In the genomic region with DNA sequence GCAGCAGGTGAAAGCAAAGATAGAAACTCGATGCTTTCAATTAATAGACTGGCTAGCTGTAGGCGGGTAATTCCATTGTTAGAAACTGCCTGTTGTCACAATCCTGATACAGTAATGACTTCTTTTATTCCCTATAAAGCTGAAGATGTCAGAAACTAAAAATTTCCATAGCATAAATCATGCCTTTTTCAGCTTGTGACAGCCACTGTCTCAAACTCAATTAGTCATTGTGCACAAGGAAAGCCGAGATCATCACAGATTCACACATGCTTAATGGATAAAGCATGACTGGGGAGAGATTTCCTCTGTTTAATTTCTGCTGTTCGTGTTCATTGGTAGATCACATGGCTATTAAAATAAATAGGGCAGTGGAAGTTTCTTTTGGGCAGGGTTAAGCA, we compare ENCODE assay signal across 21 cellular contexts. TPM values are rescaled to one million over a fixed set of nuclear protein-coding genes. Genes with fewer than 3 reads are reported as not detected.
A peak's percentile ranks its signal among the peaks of the same experiment; 100 is the strongest.
DNase-seq lines count a peak whose midpoint lies in the region; ATAC-seq, FAIRE-seq and TF ChIP-seq lines count a peak whose summit lies in the region.
"Had no signal": no experiment of that assay in that cellular context is flagged by ENCODE, and none has a peak within 500 bp of the region (broad histone marks: within the 10 kb centered on the region; RNA-seq: fewer than 3 reads in every experiment).

No MANE protein-coding gene starts in this region.

- H3K4me3 ChIP-seq in K562, result no peak overlapping the region
- H3K4me3 ChIP-seq: A549; BLaER1 treated with 17β-estradiol and CSF1 and Interleukin-3, amounts not matched to agents 10 nM and 100 nM; SJSA1; suprapubic skin had no signal

- no peak for TF ChIP-seq RAD21 in K562 (CRISPR knock-in tag; conservative IDR thresholded peaks at IDR 0.05 in 1 of 2, IDR thresholded peaks at IDR 0.05 in 1 of 2)

- no peaks in the 10 kb centered on the region for H3K9me3 ChIP-seq in K562 (replicated peaks; ENCODE audit: control insufficient read depth, insufficient read depth, low read depth, low read length)
- H3K9me3 ChIP-seq: A549; BLaER1 treated with 17β-estradiol and CSF1 and Interleukin-3, amounts not matched to agents 10 nM and 100 nM; SJSA1; suprapubic skin had no signal

- H3K9me1 ChIP-seq in K562 (ENCODE audit: control insufficient read depth, insufficient read depth, low read length), result no peaks in the 10 kb centered on the region

- no TSS peak for BruUV-seq in K562 (replicated peaks; lab: Mats Ljungman, UMichigan)

- no peak for TF ChIP-seq EP300 in K562 (IDR thresholded peaks at IDR 0.05; ENCODE audit: low read length)

- no peak overlapping the region for H3K27ac ChIP-seq in K562 (ENCODE audit: extremely low read depth, low read depth, low read length)
- H3K27ac ChIP-seq: A549; BLaER1 treated with 17β-estradiol and CSF1 and Interleukin-3, amounts not matched to agents 10 nM and 100 nM; SJSA1; suprapubic skin had no signal

- no peak for TF ChIP-seq CTCF in K562 (IDR thresholded peaks at IDR 0.05 in 2 of 3, conservative IDR thresholded peaks at IDR 0.05 in 1 of 3; ENCODE audit: insufficient read depth in 2 of 3, low read depth in 1 of 3, low read length in 3 of 3)

- DNase-seq in NCI-H2081 treated with DMSO at 0.1 percent for 48 hours (lab: John Stamatoyannopoulos, UW) (peak; percentile 67), NCI-H2081 (lab: John Stamatoyannopoulos, UW) (no peak), K562 (ENCODE audit: extremely low read depth in 1 of 4, low spot score in 3 of 4) (no peak), inferior parietal cortex (ENCODE audit: extremely low spot score) (peak; percentile 37), retina (peak; percentile 40), anterior cingulate cortex (lab: John Stamatoyannopoulos, UW) (no peak), frontal cortex (ENCODE audit: low spot score in 2 of 2) (no peak), NCI-H524 (lab: John Stamatoyannopoulos, UW) (no peak)
- DNase-seq: activated CD4-positive, alpha-beta T cell treated with anti-CD3 and anti-CD28 coated beads for 4 hours; activated CD8-positive, alpha-beta memory T cell treated with anti-CD3 and anti-CD28 coated beads, Interleukin-2, amount 10 ng/mL, durations not matched to agents 7 days and 5 days; Calu3; effector memory CD8-positive, alpha-beta T cell; left colon; nephron progenitor cell; T-helper 17 cell had no signal

- H4K20me1 ChIP-seq in K562 (replicated peaks; ENCODE audit: control insufficient read depth, insufficient read depth, low read length), result no peaks in the 10 kb centered on the region
- H4K20me1 ChIP-seq: BLaER1 treated with 17β-estradiol and CSF1 and Interleukin-3, amounts not matched to agents 10 nM and 100 nM had no signal

- intact Hi-C loops in K562 (cut with micrococcal nuclease), result no loop called here

- no peak overlapping the region for H3K9ac ChIP-seq in K562 (ENCODE audit: insufficient read depth in 1 of 2, low read depth in 2 of 2, low read length in 2 of 2)
- H3K9ac ChIP-seq: BLaER1 treated with 17β-estradiol and CSF1 and Interleukin-3, amounts not matched to agents 10 nM and 100 nM had no signal

- in situ Hi-C loops in K562 (cut with MboI), result loop anchor here (10.0 kb wide), 1 partner anchor 413 kb away; no protein-coding TSS in a partner anchor

- no peaks in the 10 kb centered on the region for H3K79me2 ChIP-seq in K562 (ENCODE audit: control insufficient read depth, insufficient read depth, low read length)

- no peak for FAIRE-seq in K562 (lab: Jason Lieb, UNC)
- FAIRE-seq in frontal cortex (lab: Jason Lieb, UNC), result no peak
- FAIRE-seq: A549 had no signal

- no peak overlapping the region for H2AFZ ChIP-seq in K562 (ENCODE audit: low read depth, low read length)

- H3K27me3 ChIP-seq in K562 (ENCODE audit: control insufficient read depth in 2 of 2, insufficient read depth in 2 of 2, low read length in 2 of 2), result no peaks in the 10 kb centered on the region
- H3K27me3 ChIP-seq: BLaER1 treated with 17β-estradiol and CSF1 and Interleukin-3, amounts not matched to agents 10 nM and 100 nM; SJSA1; suprapubic skin had no signal

- CTCF ChIA-PET in K562 (lab: Yijun Ruan, JAX; ENCODE audit: low intra/inter-chr PET ratio), result no interaction called here

- H3K4me1 ChIP-seq in K562 (replicated peaks in 1 of 2; ENCODE audit: control insufficient read depth in 2 of 2, insufficient read depth in 2 of 2, low read length in 2 of 2), result peaks cover 3 to 23% of the 10 kb centered on the region in 2 experiments; a peak in 3 of 5 replicates
- H3K4me1 ChIP-seq: A549, SJSA1, suprapubic skin had no signal

- ATAC-seq in K562, result no peak
- ATAC-seq: A549; activated CD8-positive, alpha-beta memory T cell treated with anti-CD3 and anti-CD28 coated beads, Interleukin-2, amount 10 ng/mL, durations not matched to agents 7 days and 5 days; activated naive CD4-positive, alpha-beta T cell treated with anti-CD3 and anti-CD28 coated beads, Interleukin-2, amount 50 U/mL, for 72 hours; effector memory CD8-positive, alpha-beta T cell; left colon; T-helper 17 cell had no signal

- 0 out of 3 replicates have a peak, but pooled peaks cover 3% of the 10 kb centered on the region for H3K36me3 ChIP-seq in K562 (ENCODE audit: control insufficient read depth, insufficient read depth, low read length)
- H3K36me3 ChIP-seq: BLaER1 treated with 17β-estradiol and CSF1 and Interleukin-3, amounts not matched to agents 10 nM and 100 nM; SJSA1; suprapubic skin had no signal

- H3K4me2 ChIP-seq in K562 (ENCODE audit: insufficient read depth, low read length), result no peak overlapping the region
- H3K4me2 ChIP-seq: A549; BLaER1 treated with 17β-estradiol and CSF1 and Interleukin-3, amounts not matched to agents 10 nM and 100 nM had no signal

- 30% methylated on average over 4 of the region's 4 CpGs for WGBS in K562 (ENCODE audit: insufficient coverage, low coverage, missing lambda C conversion rate)

- TF ChIP-seq POLR2A in K562 (conservative IDR thresholded peaks at IDR 0.05), result no peak

- POLR2A ChIA-PET in K562 (lab: Yijun Ruan, JAX), result interaction anchor here (2.6 kb wide), 1 partner anchor 15 kb away, joined by 8 read pairs; no protein-coding TSS in a partner anchor

TF ChIP-seq in K562, 482 proteins besides CTCF, POLR2A, EP300 and RAD21 (continues in another document):
- TF ChIP-seq IRF2 (CRISPR knock-in tag; IDR thresholded peaks at IDR 0.05), result no peak
- no peak for TF ChIP-seq SMARCA5 (IDR thresholded peaks at IDR 0.05)
- no peak for TF ChIP-seq ZNF696 (CRISPR knock-in tag; conservative IDR thresholded peaks at IDR 0.05)
- TF ChIP-seq ZNF143 (CRISPR knock-in tag; IDR thresholded peaks at IDR 0.05), result no peak
- no peak for TF ChIP-seq PTTG1 (tag; IDR thresholded peaks at IDR 0.05; ENCODE audit: low read depth)
- TF ChIP-seq, protein P1, sequence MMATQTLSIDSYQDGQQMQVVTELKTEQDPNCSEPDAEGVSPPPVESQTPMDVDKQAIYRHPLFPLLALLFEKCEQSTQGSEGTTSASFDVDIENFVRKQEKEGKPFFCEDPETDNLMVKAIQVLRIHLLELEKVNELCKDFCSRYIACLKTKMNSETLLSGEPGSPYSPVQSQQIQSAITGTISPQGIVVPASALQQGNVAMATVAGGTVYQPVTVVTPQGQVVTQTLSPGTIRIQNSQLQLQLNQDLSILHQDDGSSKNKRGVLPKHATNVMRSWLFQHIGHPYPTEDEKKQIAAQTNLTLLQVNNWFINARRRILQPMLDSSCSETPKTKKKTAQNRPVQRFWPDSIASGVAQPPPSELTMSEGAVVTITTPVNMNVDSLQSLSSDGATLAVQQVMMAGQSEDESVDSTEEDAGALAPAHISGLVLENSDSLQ (IDR thresholded peaks at IDR 0.05), result peak; percentile 85
- no peak for TF ChIP-seq CBFB (CRISPR knock-in tag; IDR thresholded peaks at IDR 0.05)
- TF ChIP-seq CC2D1A (IDR thresholded peaks at IDR 0.05), result no peak
- TF ChIP-seq MYNN (IDR thresholded peaks at IDR 0.05), result no peak
- TF ChIP-seq MYNN (CRISPR knock-in tag; IDR thresholded peaks at IDR 0.05), result no peak
- TF ChIP-seq MECOM (CRISPR knock-in tag; IDR thresholded peaks at IDR 0.05), result peak; percentile 71; the same call in 1 of the 2 replicates
- no peak for TF ChIP-seq ZNF124 (CRISPR knock-in tag; IDR thresholded peaks at IDR 0.05)
- TF ChIP-seq ZNF695 (CRISPR knock-in tag; IDR thresholded peaks at IDR 0.05), result no peak
- TF ChIP-seq ZFP1 (CRISPR knock-in tag; IDR thresholded peaks at IDR 0.05), result no peak
- no peak for TF ChIP-seq CEBPB (tag; IDR thresholded peaks at IDR 0.05)
- no peak for TF ChIP-seq ZNF165 (CRISPR knock-in tag; IDR thresholded peaks at IDR 0.05; ENCODE audit: borderline replicate concordance)
- no peak for TF ChIP-seq XRCC3 (IDR thresholded peaks at IDR 0.05)
- TF ChIP-seq SP2 (IDR thresholded peaks at IDR 0.05; ENCODE audit: extremely low read depth, low read depth, low read length, poor library complexity, severe bottlenecking), result no peak
- TF ChIP-seq FOSL1 (tag; conservative IDR thresholded peaks at IDR 0.05), result 0 out of 2 replicates have a peak, but pooled peaks have one; percentile 14
- TF ChIP-seq RBM17 (IDR thresholded peaks at IDR 0.05; ENCODE audit: borderline replicate concordance, low read depth, low read length), result no peak
- TF ChIP-seq MEIS2 (IDR thresholded peaks at IDR 0.05; ENCODE audit: partially characterized antibody), result peak; percentile 93

RNA-seq across cellular contexts. Expression of gene CCDC85A, which starts 56.0 kb away (rescaled TPM):
- not detected in 2 replicates for total RNA-seq in K562 (2011; cell fraction: chromatin; rRNA removed; ENCODE audit: low replicate concordance)
- total RNA-seq in K562 (2011; cell fraction: nucleolus; rRNA removed), result not detected in 2 replicates
- total RNA-seq in K562 (2011; cell fraction: nucleoplasm; rRNA removed), result 0.22 TPM in 1 of 2 replicates, not detected in the other
- 0.04 and 0.14 TPM in 2 replicates for total RNA-seq in K562 (2014; rRNA removed)
- not detected in 2 replicates for total RNA-seq in K562 (2014; rRNA removed; fragmentation: Illumina TruSeq; extraction: Trizol)
- 0.07 TPM in 1 of 2 replicates, not detected in the other for total RNA-seq in K562 (2015; rRNA removed; fragmentation: Illumina TruSeq; extraction: Trizol)
- total RNA-seq in K562 (2021), result 0.09 and 0.13 TPM in 2 replicates
- polyA plus RNA-seq in K562 (2011; rRNA removed), result not detected in 2 replicates
- not detected in 2 replicates for polyA plus RNA-seq in K562 (2011; cell fraction: cytosol; rRNA removed)
- polyA plus RNA-seq in K562 (2011; cell fraction: nucleus; rRNA removed), result not detected in 2 replicates
- 0.03 and 0.15 TPM in 2 replicates for polyA plus RNA-seq in K562 (2012)
- polyA plus RNA-seq in K562 (2014; fragmentation: Illumina TruSeq; extraction: Trizol), result not detected in 2 replicates
- not detected for polyA plus RNA-seq in K562 (2014; fragmentation: Nextera tagmentation; extraction: Ambion mirVana)
- 0.03 TPM in 1 of 2 replicates, not detected in the other for polyA plus RNA-seq in K562 (2014; rRNA removed)
- not detected in 2 replicates for polyA minus RNA-seq in K562 (2011; rRNA and poly(A)+ RNA removed)
- not detected in 2 replicates for polyA minus RNA-seq in K562 (2011; cell fraction: cytosol; rRNA and poly(A)+ RNA removed)
- polyA minus RNA-seq in K562 (2011; cell fraction: nucleus; rRNA and poly(A)+ RNA removed), result not detected in 2 replicates
- 31.0 TPM for total RNA-seq in frontal cortex
- total RNA-seq: activated CD8-positive, alpha-beta memory T cell treated with anti-CD3 and anti-CD28 coated beads, Interleukin-2, amount 10 ng/mL, durations not matched to agents 7 days and 5 days; activated naive CD4-positive, alpha-beta T cell treated with anti-CD3 and anti-CD28 coated beads, Interleukin-2, amount 50 U/mL, for 72 hours; fibroblast of lung; T-helper 17 cell had no signal

Comparison
In these comparisons a context has a peak if more than half of its experiments do, and no peak if none do; other contexts are left out.
1. DNase-seq: peak in NCI-H2081 treated with DMSO at 0.1 percent for 48 hours (single experiment), inferior parietal cortex (single experiment) and retina (single experiment); none in NCI-H2081 (0 of 2), K562 (0 of 4), anterior cingulate cortex (0 of 58), frontal cortex (0 of 2) and NCI-H524 (0 of 2).
2. RNA of gene CCDC85A, which starts 56.0 kb away (total RNA-seq): 31.0 TPM in frontal cortex (single experiment); 0.04 to 0.22 TPM in K562; every median in the first group is over 10 times any median in the second.